In genomic region chr9:127130661-127131538, GRCh38 we compare ENCODE assay signal across 7 cellular contexts. TPM values are rescaled to one million over a fixed set of nuclear protein-coding genes. Genes with fewer than 3 reads are reported as not detected.
A peak's percentile ranks its signal among the peaks of the same experiment; 100 is the strongest.
DNase-seq lines count a peak whose midpoint lies in the region; ATAC-seq and TF ChIP-seq lines count a peak whose summit lies in the region.

No MANE protein-coding gene starts in this region.

- WGBS in tibial nerve, 2 donors, result 49 to 54% methylated on average over 10 of the region's 10 CpGs

- TF ChIP-seq CTCF in astrocyte of the spinal cord (IDR thresholded peaks at IDR 0.05; ENCODE audit: low read depth, low read length) (no peak), tibial nerve (IDR thresholded peaks at IDR 0.05) (no peak)

- TF ChIP-seq EP300 in tibial nerve (IDR thresholded peaks at IDR 0.05), result peak in 1 of 2 donors; percentile 88

- in situ Hi-C loops in astrocyte of the spinal cord (cut with HindIII; ENCODE audit: low sequenced_read_pairs), result no loop called here

- H3K9me3 ChIP-seq in tibial nerve, result no peaks in the 10 kb centered on the region

- H3K4me3 ChIP-seq in astrocyte of the spinal cord (ENCODE audit: low read depth, low read length) (no peak overlapping the region), tibial nerve (no peak overlapping the region)

- peak overlapping the region; percentile 20 to 85 (median 68) for H3K27ac ChIP-seq in tibial nerve

- no peaks in the 10 kb centered on the region for H3K27me3 ChIP-seq in tibial nerve

- no peak for ATAC-seq in GM21423 (IDR thresholded peaks at IDR 0.05; ENCODE audit: unreplicated experiment)

- no peaks in the 10 kb centered on the region for H3K36me3 ChIP-seq in tibial nerve

- peak; percentile 50 for DNase-seq in NCI-H1092 (lab: John Stamatoyannopoulos, UW)
- DNase-seq in astrocyte of the spinal cord (ENCODE audit: low read depth, low spot score), result peak; percentile 94
- DNase-seq in left kidney (ENCODE audit: low read depth, low spot score), result peak; percentile 70
- DNase-seq in tibial nerve (ENCODE audit: low spot score in 2 of 2), result peak; percentile 60 to 75
- no peak for DNase-seq in NCI-H146 treated with DMSO at 0.1 percent for 48 hours (lab: John Stamatoyannopoulos, UW; ENCODE audit: unreplicated experiment)
- DNase-seq in HK-2 (ENCODE audit: unreplicated experiment), result no peak

- TF ChIP-seq POLR2A in tibial nerve (IDR thresholded peaks at IDR 0.05), result no peak

- H3K4me1 ChIP-seq in tibial nerve, result peaks cover 0 to 75% (median 45%) of the 10 kb centered on the region in 4 donors

RNA-seq across cellular contexts. Expression of gene ANGPTL2, which starts 8.5 kb away (rescaled TPM):
- 10 to 100 TPM; 34.5 to 64.1 (median 47.1) TPM for total RNA-seq in tibial nerve

Comparison
In these comparisons a context has a peak if more than half of its experiments do, and no peak if none do; other contexts are left out.
1. DNase-seq: peak in NCI-H1092 (single experiment), astrocyte of the spinal cord (single experiment), left kidney (single experiment) and tibial nerve (2 of 2); none in NCI-H146 treated with DMSO at 0.1 percent for 48 hours (single experiment) and HK-2 (single experiment).